9 cellular contexts compared by ENCODE assay signal in genomic region chr13:40629678-40630384, GRCh38. TPM values are rescaled to one million over a fixed set of nuclear protein-coding genes. Genes with fewer than 3 reads are reported as not detected.
DNase-seq lines count a peak whose midpoint lies in the region; ATAC-seq and TF ChIP-seq lines count a peak whose summit lies in the region.
"Had no signal": no experiment of that assay in that cellular context is flagged by ENCODE, and none has a peak within 500 bp of the region (broad histone marks: within the 10 kb centered on the region; RNA-seq: fewer than 3 reads in every experiment).

No MANE protein-coding gene starts in this region.

- POLR2A ChIA-PET in CD4-positive, alpha-beta T cell (lab: Charles Lee) = interaction anchor here (1.3 kb wide), 1 partner anchor 13 kb away, joined by 5 read pairs; no protein-coding TSS in a partner anchor

- peaks cover 10% of the 10 kb centered on the region for H3K4me1 ChIP-seq in effector memory CD4-positive, alpha-beta T cell (ENCODE audit: control insufficient read depth, insufficient read depth, low read length, poor library complexity, severe bottlenecking)
- H3K4me1 ChIP-seq in HAP-1 = peaks cover 2% of the 10 kb centered on the region; the same call in 1 of the 2 replicates
- H3K4me1 ChIP-seq in testis = no peaks in the 10 kb centered on the region

- H3K27me3 Mint-ChIP-seq in CD4-positive, alpha-beta T cell = no peaks in the 10 kb centered on the region
- H3K27me3 Mint-ChIP-seq in activated T-helper 17 cell treated with anti-CD3 and anti-CD28 coated beads, Interleukin-2, amount 50 U/mL, for 72 hours = no peaks in the 10 kb centered on the region

- no peak overlapping the region for H3K4me3 ChIP-seq in effector memory CD4-positive, alpha-beta T cell (ENCODE audit: insufficient read depth, low read depth, low read length, poor library complexity, severe bottlenecking)
- H3K4me3 ChIP-seq in HAP-1 = no peak overlapping the region
- H3K4me3 ChIP-seq in testis = no peak overlapping the region
- H3K4me3 ChIP-seq: thyroid gland had no signal

- no peak overlapping the region for H3K27ac ChIP-seq in CD4-positive, alpha-beta T cell (ENCODE audit: low read depth, low read length)
- H3K27ac ChIP-seq in effector memory CD4-positive, alpha-beta T cell (ENCODE audit: insufficient read depth, low read length, poor library complexity, severe bottlenecking) = no peak overlapping the region
- H3K27ac ChIP-seq in testis = no peak overlapping the region

- H3K9me3 Mint-ChIP-seq in CD4-positive, alpha-beta T cell = no peaks in the 10 kb centered on the region
- no peaks in the 10 kb centered on the region for H3K9me3 Mint-ChIP-seq in activated T-helper 17 cell treated with anti-CD3 and anti-CD28 coated beads, Interleukin-2, amount 50 U/mL, for 72 hours

- H3K4me3 Mint-ChIP-seq in CD4-positive, alpha-beta T cell = peak overlapping the region; percentile 31
- peak overlapping the region; percentile 73 for H3K4me3 Mint-ChIP-seq in activated T-helper 17 cell treated with anti-CD3 and anti-CD28 coated beads, Interleukin-2, amount 50 U/mL, for 72 hours

- in situ Hi-C loops in HAP-1 (cut with MboI; ENCODE audit: low sequenced_read_pairs) = no loop called here

- H3K27me3 ChIP-seq in CD4-positive, alpha-beta T cell (ENCODE audit: control insufficient read depth, insufficient read depth, low read length) = no peaks in the 10 kb centered on the region
- H3K27me3 ChIP-seq in effector memory CD4-positive, alpha-beta T cell (replicated peaks; ENCODE audit: control insufficient read depth, insufficient read depth, low read length, poor library complexity, severe bottlenecking) = no peaks in the 10 kb centered on the region
- H3K27me3 ChIP-seq in HAP-1 (ENCODE audit: low read depth) (no peaks in the 10 kb centered on the region), testis (no peaks in the 10 kb centered on the region)
- H3K27me3 ChIP-seq: thyroid gland had no signal

- TF ChIP-seq POLR2A in testis (IDR thresholded peaks at IDR 0.05) = no peak

- TF ChIP-seq CTCF in CD4-positive, alpha-beta T cell (IDR thresholded peaks at IDR 0.05) = no peak
- no peak for TF ChIP-seq CTCF in testis (IDR thresholded peaks at IDR 0.05)

- no peaks in the 10 kb centered on the region for H3K9me3 ChIP-seq in CD4-positive, alpha-beta T cell (ENCODE audit: control insufficient read depth, low read length)
- H3K9me3 ChIP-seq in effector memory CD4-positive, alpha-beta T cell (ENCODE audit: control insufficient read depth, low read length) = no peaks in the 10 kb centered on the region
- H3K9me3 ChIP-seq in HAP-1 = no peaks in the 10 kb centered on the region
- no peaks in the 10 kb centered on the region for H3K9me3 ChIP-seq in testis
- H3K9me3 ChIP-seq: thyroid gland had no signal

- intact Hi-C loops in CD4-positive, alpha-beta T cell (cut with DNase I, micrococcal nuclease) = loop anchor here in 1 of 2 experiments (5.0 kb wide), 2 partner anchors 32 to 53 kb away; no protein-coding TSS in a partner anchor
- intact Hi-C loops in testis (cut with DNase I; ENCODE audit: low total_unique reads) = no loop called here

- peaks cover 87% of the 10 kb centered on the region for H3K4me1 Mint-ChIP-seq in CD4-positive, alpha-beta T cell (ENCODE audit: low read depth)
- H3K4me1 Mint-ChIP-seq in activated T-helper 17 cell treated with anti-CD3 and anti-CD28 coated beads, Interleukin-2, amount 50 U/mL, for 72 hours = peaks cover 45% of the 10 kb centered on the region

- CTCF ChIA-PET in CD4-positive, alpha-beta T cell (lab: Charles Lee) = interaction anchor here (0.7 kb wide), 1 partner anchor 283 kb away, joined by 3 read pairs; no protein-coding TSS in a partner anchor

- peaks cover 64% of the 10 kb centered on the region for H3K36me3 Mint-ChIP-seq in CD4-positive, alpha-beta T cell (ENCODE audit: low read depth)
- peaks cover 72% of the 10 kb centered on the region for H3K36me3 Mint-ChIP-seq in activated T-helper 17 cell treated with anti-CD3 and anti-CD28 coated beads, Interleukin-2, amount 50 U/mL, for 72 hours (ENCODE audit: low read depth)

- H3K36me3 ChIP-seq in effector memory CD4-positive, alpha-beta T cell (ENCODE audit: control insufficient read depth, insufficient read depth, low read length) = no peaks in the 10 kb centered on the region
- no peaks in the 10 kb centered on the region for H3K36me3 ChIP-seq in HAP-1 (replicated peaks)
- no peaks in the 10 kb centered on the region for H3K36me3 ChIP-seq in testis (ENCODE audit: low read depth, missing control alignments)
- H3K36me3 ChIP-seq: thyroid gland had no signal

- DNase-seq in CD4-positive, alpha-beta T cell = no peak
- no peak for DNase-seq in effector memory CD4-positive, alpha-beta T cell
- DNase-seq in HAP-1 (ENCODE audit: low spot score in 2 of 2) (no peak), testis (no peak)
- DNase-seq in effector CD4-positive, alpha-beta T cell = no peak
- DNase-seq: thyroid gland had no signal

- 84 to 87% methylated on average over 3 of the region's 3 CpGs for WGBS in testis, 2 donors

- peak overlapping the region; percentile 53 for H3K27ac Mint-ChIP-seq in CD4-positive, alpha-beta T cell
- peak overlapping the region; percentile 71 for H3K27ac Mint-ChIP-seq in activated T-helper 17 cell treated with anti-CD3 and anti-CD28 coated beads, Interleukin-2, amount 50 U/mL, for 72 hours

- ATAC-seq in CD4-positive, alpha-beta T cell (ENCODE audit: poor library complexity) = no peak
- peak; percentile 81 for ATAC-seq in GM19395 (IDR thresholded peaks at IDR 0.05; ENCODE audit: unreplicated experiment)
- ATAC-seq in HG03103 (IDR thresholded peaks at IDR 0.05; ENCODE audit: low read depth, unreplicated experiment) = peak; percentile 78
- ATAC-seq in activated T-helper 17 cell treated with anti-CD3 and anti-CD28 coated beads, Interleukin-2, amount 50 U/mL, for 72 hours (replicated peaks) = no peak

RNA-seq across cellular contexts. Expression of gene FOXO1, which starts 36.6 kb away (rescaled TPM):
- 100 to 1,000 TPM in 1 of 2 experiments, 10 to 100 TPM in 1; 93.1 to 101 TPM for total RNA-seq in CD4-positive, alpha-beta T cell
- total RNA-seq in activated T-helper 17 cell treated with anti-CD3 and anti-CD28 coated beads, Interleukin-2, amount 50 U/mL, for 72 hours = 10 to 100 TPM; 32.0 to 48.9 TPM
- total RNA-seq in testis = 10 to 100 TPM; 52.2 to 58.7 TPM
- polyA plus RNA-seq in testis (ENCODE audit: insufficient read depth, low read depth, low replicate concordance) = 19.5 TPM

Comparison
In these comparisons a context has a peak if more than half of its experiments do, and no peak if none do; other contexts are left out.
1. ATAC-seq: peak in GM19395 (single experiment) and HG03103 (single experiment); none in CD4-positive, alpha-beta T cell (single experiment) and activated T-helper 17 cell treated with anti-CD3 and anti-CD28 coated beads, Interleukin-2, amount 50 U/mL, for 72 hours (single experiment).